In genomic region chr18:36470896-36471295, GRCh38 we compare ENCODE assay signal across 25 cellular contexts.
A peak's percentile ranks its signal among the peaks of the same experiment; 100 is the strongest.
DNase-seq lines count a peak whose midpoint lies in the region; ATAC-seq, FAIRE-seq and TF ChIP-seq lines count a peak whose summit lies in the region.
"Had no signal": no experiment of that assay in that cellular context is flagged by ENCODE, and none has a peak within 500 bp of the region (broad histone marks: within the 10 kb centered on the region; RNA-seq: fewer than 3 reads in every experiment).

No MANE protein-coding gene starts in this region.

- DNase-seq in cardiac muscle cell (ENCODE audit: low read depth in 1 of 2, low spot score in 1 of 2) (no peak), cardiac septum (ENCODE audit: low spot score) (no peak), H1 (ENCODE audit: low read depth in 1 of 2, low spot score in 2 of 2) (no peak), left kidney (ENCODE audit: low read depth, low spot score) (peak; percentile 58), sciatic nerve (ENCODE audit: low spot score) (no peak), HAP-1 (ENCODE audit: low spot score in 2 of 2) (no peak), T-helper 17 cell (no peak)
- DNase-seq: 8988T; Caco-2; CD4-positive, alpha-beta memory T cell; DMS 273 treated with DMSO at 0.1 percent for 48 hours; DMS79 treated with DMSO at 0.1 percent for 48 hours; MV-4-11; NCI-H1105 treated with DMSO at 0.1 percent for 48 hours; NCI-H2029 treated with DMSO at 0.1 percent for 48 hours; NCI-H345; NCI-H524; NCI-H774; NK-92 treated with Interleukin-12 subunit alpha and Interleukin-12 subunit beta, amount 100 ng/mL, for 24 hours; Peyer's patch had no signal

- H3K4me1 ChIP-seq in cardiac muscle cell (ENCODE audit: low read depth) = peaks cover 61% of the 10 kb centered on the region
- peaks cover 3 to 15% (median 6%) of the 10 kb centered on the region in 4 experiments; a peak in 6 of 7 replicates for H3K4me1 ChIP-seq in H1 (replicated peaks in 1 of 4; ENCODE audit: control insufficient read depth in 3 of 4, insufficient read depth in 4 of 4, low read length in 3 of 4)
- H3K4me1 ChIP-seq in HAP-1 = peaks cover 13% of the 10 kb centered on the region
- H3K4me1 ChIP-seq: BLaER1 treated with 17β-estradiol and CSF1 and Interleukin-3, amounts not matched to agents 10 nM and 100 nM; Caco-2; Peyer's patch had no signal

- H3K9ac ChIP-seq in H1 (replicated peaks in 1 of 4; ENCODE audit: extremely low read depth in 1 of 4, low read depth in 3 of 4, low read length in 3 of 4) = no peak overlapping the region
- H3K9ac ChIP-seq: BLaER1 treated with 17β-estradiol and CSF1 and Interleukin-3, amounts not matched to agents 10 nM and 100 nM had no signal

- H3K18ac ChIP-seq in H1 (ENCODE audit: extremely low read depth, low read length) = peak overlapping the region; percentile 19; the same call in 1 of the 2 replicates

- TF ChIP-seq RAD21 in H1 (IDR thresholded peaks at IDR 0.05 in 1 of 2, conservative IDR thresholded peaks at IDR 0.05 in 1 of 2; ENCODE audit: low read depth in 2 of 2, low read length in 2 of 2) = no peak

- H2BK120ac ChIP-seq in H1 (replicated peaks; ENCODE audit: low read depth, low read length) = no peak overlapping the region

- H3K14ac ChIP-seq in H1 (ENCODE audit: insufficient read length) = no peak overlapping the region

- no peaks in the 10 kb centered on the region for H4K20me1 ChIP-seq in H1 (replicated peaks in 1 of 2; ENCODE audit: control insufficient read depth in 1 of 2, insufficient read depth in 2 of 2, low read length in 2 of 2)
- H4K20me1 ChIP-seq: BLaER1 treated with 17β-estradiol and CSF1 and Interleukin-3, amounts not matched to agents 10 nM and 100 nM had no signal

- H3K4me2 ChIP-seq in H1 (ENCODE audit: insufficient read depth in 1 of 2, low read depth in 2 of 2, low read length in 2 of 2) = peak overlapping the region; percentile 11 to 28; a peak in 2 of 4 replicates
- H3K4me2 ChIP-seq: BLaER1 treated with 17β-estradiol and CSF1 and Interleukin-3, amounts not matched to agents 10 nM and 100 nM had no signal

- no peak overlapping the region for H2BK12ac ChIP-seq in H1 (ENCODE audit: low read depth, low read length)

- H3K27me3 Mint-ChIP-seq in T-helper 17 cell = peaks cover 11% of the 10 kb centered on the region

- no peak for FAIRE-seq in H1 (lab: Jason Lieb, UNC)
- FAIRE-seq: H54, HTR-8/SVneo had no signal

- H3K4me1 Mint-ChIP-seq in T-helper 17 cell = peaks cover 3% of the 10 kb centered on the region
- H3K4me1 Mint-ChIP-seq: CD4-positive, alpha-beta memory T cell; IgD-negative memory B cell had no signal

- H3K36me3 ChIP-seq in cardiac muscle cell (no peaks in the 10 kb centered on the region), H1 (ENCODE audit: control insufficient read depth in 2 of 4, insufficient read depth in 4 of 4, low read length in 3 of 4) (no peaks in the 10 kb centered on the region), HAP-1 (replicated peaks) (no peaks in the 10 kb centered on the region)
- H3K36me3 ChIP-seq: BLaER1 treated with 17β-estradiol and CSF1 and Interleukin-3, amounts not matched to agents 10 nM and 100 nM; Peyer's patch had no signal

- H3K79me1 ChIP-seq in H1 (ENCODE audit: low read depth, low read length) = no peaks in the 10 kb centered on the region; the same call in 1 of the 2 replicates

- H2AFZ ChIP-seq in H1 (ENCODE audit: low read length) = no peak overlapping the region

- POLR2A ChIA-PET in H1 (lab: Charles Lee; ENCODE audit: partially characterized antibody) = interaction anchor here (1.3 kb wide), 1 partner anchor 10 kb away, joined by 4 read pairs; no protein-coding TSS in a partner anchor

- in situ Hi-C loops in HAP-1 (cut with MboI; ENCODE audit: low sequenced_read_pairs) = no loop called here

- H2AK5ac ChIP-seq in H1 (ENCODE audit: low read depth, low read length) = 0 out of 2 replicates have a peak overlapping the region, but pooled peaks have one; percentile 47

- TF ChIP-seq CTCF in cardiac muscle cell (IDR thresholded peaks at IDR 0.05; ENCODE audit: low read depth, low read length) (no peak), H1 (IDR thresholded peaks at IDR 0.05; ENCODE audit: control extremely low read depth in 1 of 3, insufficient read depth in 1 of 3, low read depth in 1 of 3, low read length in 3 of 3) (no peak)

- 82% methylated on average over 7 of the region's 7 CpGs; no CpG with 5 or more reads in 1 of the 2 experiments for WGBS in H1 (ENCODE audit: extremely low coverage in 1 of 2, insufficient coverage in 1 of 2, insufficient read length in 1 of 2, insufficient replicate concordance in 2 of 2, low coverage in 1 of 2, low lambda C conversion rate in 2 of 2, missing lambda C conversion rate in 1 of 2), 2 experiments

- no peak for TF ChIP-seq EP300 in H1 (IDR thresholded peaks at IDR 0.05; ENCODE audit: borderline replicate concordance in 1 of 2, low read depth in 2 of 2, low read length in 2 of 2)

- no peak overlapping the region for H3K4me3 ChIP-seq in cardiac muscle cell
- no peak overlapping the region for H3K4me3 ChIP-seq in H1 (ENCODE audit: extremely low read depth in 1 of 4, insufficient read depth in 2 of 4, low read depth in 3 of 4, low read length in 4 of 4)
- H3K4me3 ChIP-seq in HAP-1 = no peak overlapping the region
- H3K4me3 ChIP-seq: BLaER1 treated with 17β-estradiol and CSF1 and Interleukin-3, amounts not matched to agents 10 nM and 100 nM; Peyer's patch had no signal

- no peaks in the 10 kb centered on the region; the same call in 1 of the 2 replicates for H3K23me2 ChIP-seq in H1 (ENCODE audit: low read depth, low read length)

- peak overlapping the region; percentile 89 for H2BK15ac ChIP-seq in H1 (ENCODE audit: low read length)

- H4K91ac ChIP-seq in H1 (replicated peaks; ENCODE audit: insufficient read length, low read length) = peak overlapping the region; percentile 39

- peak; percentile 24 for ATAC-seq in sciatic nerve
- ATAC-seq in T-helper 17 cell = no peak
- no peak for ATAC-seq in HG02759 (IDR thresholded peaks at IDR 0.05; ENCODE audit: unreplicated experiment)

- H3K27me3 ChIP-seq in cardiac muscle cell (no peaks in the 10 kb centered on the region), H1 (replicated peaks in 1 of 4; ENCODE audit: control insufficient read depth in 3 of 4, extremely low read depth in 1 of 4, insufficient read depth in 3 of 4, low read length in 3 of 4) (no peaks in the 10 kb centered on the region), HAP-1 (ENCODE audit: low read depth) (no peaks in the 10 kb centered on the region)
- H3K27me3 ChIP-seq: BLaER1 treated with 17β-estradiol and CSF1 and Interleukin-3, amounts not matched to agents 10 nM and 100 nM; Peyer's patch had no signal

- CTCF ChIA-PET in H1 (lab: Charles Lee; ENCODE audit: partially characterized antibody) = interaction anchor here (0.6 to 2.0 kb wide), 7 partner anchors 9 to 101 kb away, joined by 3 to 7 read pairs (median 5); no protein-coding TSS in a partner anchor

- H3K79me2 ChIP-seq in H1 (ENCODE audit: control insufficient read depth in 1 of 2, insufficient read depth in 2 of 2, low read length in 2 of 2) = no peaks in the 10 kb centered on the region

- H3K4ac ChIP-seq in H1 (replicated peaks; ENCODE audit: insufficient read length, low read depth, low read length) = peak overlapping the region; percentile 19

- H3K9me3 ChIP-seq in cardiac muscle cell (ENCODE audit: low read depth) = no peaks in the 10 kb centered on the region
- H3K9me3 ChIP-seq in H1 (ENCODE audit: insufficient read depth in 2 of 2, low read depth in 1 of 2, low read length in 1 of 2) = no peaks in the 10 kb centered on the region
- no peaks in the 10 kb centered on the region for H3K9me3 ChIP-seq in HAP-1
- H3K9me3 ChIP-seq in T-helper 17 cell (ENCODE audit: control insufficient read depth, low read length, poor library complexity, severe bottlenecking) = no peaks in the 10 kb centered on the region
- H3K9me3 ChIP-seq: BLaER1 treated with 17β-estradiol and CSF1 and Interleukin-3, amounts not matched to agents 10 nM and 100 nM; Caco-2; Peyer's patch had no signal

- H3K36me3 Mint-ChIP-seq in T-helper 17 cell (ENCODE audit: low read depth) = no peaks in the 10 kb centered on the region
- H3K36me3 Mint-ChIP-seq: CD4-positive, alpha-beta memory T cell; IgD-negative memory B cell had no signal

- no peak for TF ChIP-seq POLR2A in H1 (IDR thresholded peaks at IDR 0.05; ENCODE audit: control extremely low read depth in 1 of 2, low read depth in 2 of 2, low read length in 2 of 2)

- intact Hi-C loops in cardiac septum (cut with DNase I) = loop anchor here (10.0 kb wide), 1 partner anchor 174 kb away; no protein-coding TSS in a partner anchor
- intact Hi-C loops in sciatic nerve (cut with DNase I) = no loop called here

- H2BK20ac ChIP-seq in H1 (ENCODE audit: low read length) = no peak overlapping the region

- H3K27ac ChIP-seq in cardiac muscle cell (peak overlapping the region; percentile 94), H1 (ENCODE audit: low read depth, low read length) (no peak overlapping the region)
- H3K27ac ChIP-seq: BLaER1 treated with 17β-estradiol and CSF1 and Interleukin-3, amounts not matched to agents 10 nM and 100 nM; Peyer's patch had no signal

- H2BK5ac ChIP-seq in H1 (ENCODE audit: low read depth, low read length) = peak overlapping the region; percentile 16; the same call in 1 of the 2 replicates

- H3K4me3 Mint-ChIP-seq in T-helper 17 cell = no peak overlapping the region
- H3K4me3 Mint-ChIP-seq: CD4-positive, alpha-beta memory T cell; IgD-negative memory B cell had no signal

- H3K27ac Mint-ChIP-seq in T-helper 17 cell = no peak overlapping the region
- H3K27ac Mint-ChIP-seq: CD4-positive, alpha-beta memory T cell; IgD-negative memory B cell had no signal

- H4K8ac ChIP-seq in H1 (ENCODE audit: extremely low read depth, insufficient read depth, low read length) = no peak overlapping the region

- H3K23ac ChIP-seq in H1 (ENCODE audit: insufficient read length) = no peak overlapping the region

- no peak overlapping the region for H3K56ac ChIP-seq in H1 (replicated peaks; ENCODE audit: insufficient read length, low read depth, low read length)

- H4K5ac ChIP-seq in H1 (ENCODE audit: insufficient read length, low read depth, low read length) = no peak overlapping the region

TF ChIP-seq in H1, 55 proteins besides CTCF, POLR2A, EP300 and RAD21:
- TF ChIP-seq ZNF274 (IDR thresholded peaks at IDR 0.05; ENCODE audit: borderline replicate concordance, extremely low read depth, low read length) (no peak), RXRA (IDR thresholded peaks at IDR 0.05; ENCODE audit: insufficient read depth, low read depth, low read length) (no peak), CREB1 (IDR thresholded peaks at IDR 0.05) (no peak), FOSL1 (IDR thresholded peaks at IDR 0.05; ENCODE audit: insufficient read depth, low read depth, low read length) (no peak)
- TF ChIP-seq, protein P1, sequence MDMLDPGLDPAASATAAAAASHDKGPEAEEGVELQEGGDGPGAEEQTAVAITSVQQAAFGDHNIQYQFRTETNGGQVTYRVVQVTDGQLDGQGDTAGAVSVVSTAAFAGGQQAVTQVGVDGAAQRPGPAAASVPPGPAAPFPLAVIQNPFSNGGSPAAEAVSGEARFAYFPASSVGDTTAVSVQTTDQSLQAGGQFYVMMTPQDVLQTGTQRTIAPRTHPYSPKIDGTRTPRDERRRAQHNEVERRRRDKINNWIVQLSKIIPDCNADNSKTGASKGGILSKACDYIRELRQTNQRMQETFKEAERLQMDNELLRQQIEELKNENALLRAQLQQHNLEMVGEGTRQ (IDR thresholded peaks at IDR 0.05; ENCODE audit: low read length) = no peak
TF ChIP-seq in H1: peak in this region for 0.
